ENCODE assay signal across 8 cellular contexts in the genomic region with DNA sequence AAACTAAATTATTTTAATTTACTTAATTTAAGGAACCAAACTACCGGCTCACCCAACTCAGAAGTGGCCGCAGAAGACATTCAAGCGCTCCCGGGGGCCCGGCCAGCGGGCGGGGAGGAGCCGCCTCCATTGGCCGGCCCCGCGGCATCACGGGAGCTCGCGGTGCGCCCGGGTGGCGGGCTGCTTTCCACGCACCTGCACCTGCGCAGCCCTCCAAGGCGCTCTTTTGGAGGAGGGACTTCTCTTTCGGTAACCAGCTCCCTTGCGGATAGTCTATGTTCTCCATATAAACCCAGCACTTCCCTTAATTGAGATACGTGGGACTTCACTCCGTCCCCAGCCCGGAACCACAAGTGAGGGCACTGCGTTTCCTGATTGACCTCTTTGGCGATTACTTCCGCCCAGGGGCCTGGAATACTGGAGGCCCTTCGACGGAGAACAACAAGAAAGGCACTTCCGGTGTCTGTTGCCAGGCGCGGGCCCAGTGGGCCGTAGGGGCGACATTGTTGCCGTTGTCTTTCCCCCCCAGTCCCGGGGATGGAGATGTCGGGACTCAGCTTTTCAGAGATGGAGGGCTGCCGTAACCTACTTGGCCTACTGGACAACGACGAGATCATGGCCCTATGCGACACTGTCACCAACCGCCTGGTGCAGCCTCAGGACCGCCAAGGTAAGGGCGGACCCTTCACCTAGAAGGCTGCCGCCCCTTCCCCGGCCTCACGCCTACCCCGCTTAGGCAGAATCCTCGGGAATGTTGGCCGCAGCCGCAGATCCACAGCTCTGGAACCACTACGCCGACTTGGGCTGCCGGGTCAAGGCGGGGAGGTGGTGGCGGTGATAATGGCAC. TPM values are rescaled to one million over a fixed set of nuclear protein-coding genes. Genes with fewer than 3 reads are reported as not detected.
DNase-seq lines count a peak whose midpoint lies in the region; ATAC-seq and TF ChIP-seq lines count a peak whose summit lies in the region.

Gene C3orf38 (plus strand): TSS at position 444 of the 847 bp plus-strand sequence. CDS start 94 bp downstream, at position 538.

- H3K4me1 Mint-ChIP-seq in activated T-helper 1 cell treated with anti-CD3 and anti-CD28 coated beads, Interleukin-12 subunit alpha, Interleukin-12 subunit beta, Interleukin-2, Interleukin-4 antibody, amounts not matched to agents 30 ng/mL and 10 ng/mL and 1 ng/mL, durations not matched to agents 14 hours and 24 hours and 36 hours (ENCODE audit: low read depth) = peaks cover 40% of the 10 kb centered on the region
- H3K4me1 Mint-ChIP-seq in naive B cell = peaks cover 12 to 34% (median 25%) of the 10 kb centered on the region in 3 donors
- peaks cover 32% of the 10 kb centered on the region for H3K4me1 Mint-ChIP-seq in stimulated activated effector memory CD8-positive, alpha-beta T cell treated with anti-CD3 and anti-CD28 coated beads, Interleukin-12 subunit alpha, Interleukin-12 subunit beta, amount 100 ng/mL, for 72 hours

- peak within 1 kb of the TSS; percentile 99 for H3K27ac Mint-ChIP-seq in activated T-helper 1 cell treated with anti-CD3 and anti-CD28 coated beads, Interleukin-12 subunit alpha, Interleukin-12 subunit beta, Interleukin-2, Interleukin-4 antibody, amounts not matched to agents 30 ng/mL and 10 ng/mL and 1 ng/mL, durations not matched to agents 14 hours and 24 hours and 36 hours
- peak within 1 kb of the TSS; percentile 95 to 99 (median 98) for H3K27ac Mint-ChIP-seq in naive B cell
- peak within 1 kb of the TSS; percentile 94 for H3K27ac Mint-ChIP-seq in stimulated activated effector memory CD8-positive, alpha-beta T cell treated with anti-CD3 and anti-CD28 coated beads, Interleukin-12 subunit alpha, Interleukin-12 subunit beta, amount 100 ng/mL, for 72 hours

- peak; percentile 80 for ATAC-seq in GM21825 (IDR thresholded peaks at IDR 0.05; ENCODE audit: unreplicated experiment)
- ATAC-seq in naive B cell (ENCODE audit: low read depth in 2 of 2) = peak; percentile 86 to 87
- ATAC-seq in stimulated activated effector memory CD8-positive, alpha-beta T cell treated with anti-CD3 and anti-CD28 coated beads, Interleukin-12 subunit alpha, Interleukin-12 subunit beta, amount 100 ng/mL, for 72 hours = peak; percentile 95

- no peaks in the 10 kb centered on the region for H3K27me3 Mint-ChIP-seq in activated T-helper 1 cell treated with anti-CD3 and anti-CD28 coated beads, Interleukin-12 subunit alpha, Interleukin-12 subunit beta, Interleukin-2, Interleukin-4 antibody, amounts not matched to agents 30 ng/mL and 10 ng/mL and 1 ng/mL, durations not matched to agents 14 hours and 24 hours and 36 hours (ENCODE audit: insufficient read depth)
- no peaks in the 10 kb centered on the region for H3K27me3 Mint-ChIP-seq in naive B cell

- peak within 1 kb of the TSS; percentile 87 for H3K27ac ChIP-seq in DOHH2 (ENCODE audit: low read depth, low read length)
- peak within 1 kb of the TSS; percentile 94 for H3K27ac ChIP-seq in KOPT-K1 (ENCODE audit: low read depth, low read length, poor library complexity, severe bottlenecking)

- peaks cover 89% of the 10 kb centered on the region for H3K79me2 ChIP-seq in DOHH2 (ENCODE audit: control insufficient read depth, low read length)

- H3K36me3 ChIP-seq in DOHH2 (ENCODE audit: control insufficient read depth, low read length) (peaks cover 29% of the 10 kb centered on the region), KOPT-K1 (ENCODE audit: insufficient read depth, low read length) (peaks cover 22% of the 10 kb centered on the region)

- intact Hi-C loops in activated T-helper 1 cell treated with anti-CD3 and anti-CD28 coated beads, Interleukin-12 subunit alpha, Interleukin-12 subunit beta, Interleukin-2, Interleukin-4 antibody, amounts not matched to agents 30 ng/mL and 10 ng/mL and 1 ng/mL, durations not matched to agents 14 hours and 24 hours and 36 hours (cut with micrococcal nuclease) = loop anchor here (1.0 to 5.0 kb wide), 5 partner anchors 15 to 922 kb away; partner anchors contain the start of genes CGGBP1, CHMP2B and ZNF654

- H3K9me3 ChIP-seq in DOHH2 (ENCODE audit: control insufficient read depth, insufficient read depth, low read length) (no peaks in the 10 kb centered on the region), KOPT-K1 (ENCODE audit: insufficient read depth, low read length, poor library complexity, severe bottlenecking) (no peaks in the 10 kb centered on the region)

- TF ChIP-seq CTCF in DOHH2 (IDR thresholded peaks at IDR 0.05; ENCODE audit: low read depth, low read length, poor library complexity, severe bottlenecking) = no peak

- H3K36me3 Mint-ChIP-seq in activated T-helper 1 cell treated with anti-CD3 and anti-CD28 coated beads, Interleukin-12 subunit alpha, Interleukin-12 subunit beta, Interleukin-2, Interleukin-4 antibody, amounts not matched to agents 30 ng/mL and 10 ng/mL and 1 ng/mL, durations not matched to agents 14 hours and 24 hours and 36 hours (ENCODE audit: low read depth) = peaks cover 13% of the 10 kb centered on the region
- H3K36me3 Mint-ChIP-seq in naive B cell = peaks cover 0 to 3% of the 10 kb centered on the region in 2 donors
- H3K36me3 Mint-ChIP-seq in stimulated activated effector memory CD8-positive, alpha-beta T cell treated with anti-CD3 and anti-CD28 coated beads, Interleukin-12 subunit alpha, Interleukin-12 subunit beta, amount 100 ng/mL, for 72 hours = peaks cover 48% of the 10 kb centered on the region

- H3K9me3 Mint-ChIP-seq in activated T-helper 1 cell treated with anti-CD3 and anti-CD28 coated beads, Interleukin-12 subunit alpha, Interleukin-12 subunit beta, Interleukin-2, Interleukin-4 antibody, amounts not matched to agents 30 ng/mL and 10 ng/mL and 1 ng/mL, durations not matched to agents 14 hours and 24 hours and 36 hours = no peaks in the 10 kb centered on the region
- H3K9me3 Mint-ChIP-seq in naive B cell = no peaks in the 10 kb centered on the region
- H3K9me3 Mint-ChIP-seq in stimulated activated effector memory CD8-positive, alpha-beta T cell treated with anti-CD3 and anti-CD28 coated beads, Interleukin-12 subunit alpha, Interleukin-12 subunit beta, amount 100 ng/mL, for 72 hours = no peaks in the 10 kb centered on the region

- peaks cover 32% of the 10 kb centered on the region for H3K4me1 ChIP-seq in DOHH2 (ENCODE audit: control insufficient read depth, low read length)

- H3K4me3 Mint-ChIP-seq in activated T-helper 1 cell treated with anti-CD3 and anti-CD28 coated beads, Interleukin-12 subunit alpha, Interleukin-12 subunit beta, Interleukin-2, Interleukin-4 antibody, amounts not matched to agents 30 ng/mL and 10 ng/mL and 1 ng/mL, durations not matched to agents 14 hours and 24 hours and 36 hours = peak within 1 kb of the TSS; percentile 99
- peak within 1 kb of the TSS; percentile 94 to 100 (median 98) for H3K4me3 Mint-ChIP-seq in naive B cell
- peak within 1 kb of the TSS; percentile 91 for H3K4me3 Mint-ChIP-seq in stimulated activated effector memory CD8-positive, alpha-beta T cell treated with anti-CD3 and anti-CD28 coated beads, Interleukin-12 subunit alpha, Interleukin-12 subunit beta, amount 100 ng/mL, for 72 hours

- peak within 1 kb of the TSS; percentile 99 for H3K4me3 ChIP-seq in DOHH2 (ENCODE audit: low read length)

- peak; percentile 94 for DNase-seq in RKO (ENCODE audit: low spot score)
- peak; percentile 80 for DNase-seq in activated T-helper 1 cell treated with anti-CD3 and anti-CD28 coated beads, Interleukin-12 subunit alpha, Interleukin-12 subunit beta, Interleukin-2, Interleukin-4 antibody, amounts not matched to agents 30 ng/mL and 10 ng/mL and 1 ng/mL, durations not matched to agents 14 hours and 24 hours and 36 hours (ENCODE audit: low spot score)
- peak; percentile 93 for DNase-seq in fibroblast of gingiva (ENCODE audit: low read depth)
- peak; percentile 86 for DNase-seq in naive B cell
- peak; percentile 74 to 91 for DNase-seq in stimulated activated effector memory CD8-positive, alpha-beta T cell treated with anti-CD3 and anti-CD28 coated beads, Interleukin-12 subunit alpha, Interleukin-12 subunit beta, amount 100 ng/mL, for 72 hours (ENCODE audit: low spot score in 2 of 2)

- peaks cover 5% of the 10 kb centered on the region; the same call in 1 of the 2 replicates for H4K20me1 ChIP-seq in DOHH2 (ENCODE audit: control insufficient read depth, insufficient read depth, low read depth, low read length)

- peak within 1 kb of the TSS; percentile 93 for H3K4me2 ChIP-seq in DOHH2 (ENCODE audit: low read length)

- no peaks in the 10 kb centered on the region for H3K9me2 ChIP-seq in DOHH2 (replicated peaks; ENCODE audit: control insufficient read depth, low read length)

- H3K27me3 ChIP-seq in DOHH2 (ENCODE audit: control insufficient read depth, low read length) = no peaks in the 10 kb centered on the region

- 0 out of 2 replicates have a peak, but pooled peaks cover 8% of the 10 kb centered on the region for H3F3A ChIP-seq in DOHH2 (ENCODE audit: control insufficient read depth, insufficient read depth)

RNA-seq across cellular contexts. Expression of gene C3orf38, which starts in this region (rescaled TPM):
- 21.5 and 23.7 TPM in 2 replicates for total RNA-seq in activated T-helper 1 cell treated with anti-CD3 and anti-CD28 coated beads, Interleukin-12 subunit alpha, Interleukin-12 subunit beta, Interleukin-2, Interleukin-4 antibody, amounts not matched to agents 30 ng/mL and 10 ng/mL and 1 ng/mL, durations not matched to agents 14 hours and 24 hours and 36 hours
- 10 to 100 TPM; 31.3 to 60.9 (median 41.3) TPM for polyA plus RNA-seq in naive B cell (ENCODE audit: low read depth in 6 of 6)

Comparison
In these comparisons a context has a peak if more than half of its experiments do, and no peak if none do; other contexts are left out.
1. Peak in every context shown above with its lines: DNase-seq, ATAC-seq, H3K4me3 ChIP-seq and H3K27ac ChIP-seq.